12 cellular contexts compared by ENCODE assay signal in the genomic region with DNA sequence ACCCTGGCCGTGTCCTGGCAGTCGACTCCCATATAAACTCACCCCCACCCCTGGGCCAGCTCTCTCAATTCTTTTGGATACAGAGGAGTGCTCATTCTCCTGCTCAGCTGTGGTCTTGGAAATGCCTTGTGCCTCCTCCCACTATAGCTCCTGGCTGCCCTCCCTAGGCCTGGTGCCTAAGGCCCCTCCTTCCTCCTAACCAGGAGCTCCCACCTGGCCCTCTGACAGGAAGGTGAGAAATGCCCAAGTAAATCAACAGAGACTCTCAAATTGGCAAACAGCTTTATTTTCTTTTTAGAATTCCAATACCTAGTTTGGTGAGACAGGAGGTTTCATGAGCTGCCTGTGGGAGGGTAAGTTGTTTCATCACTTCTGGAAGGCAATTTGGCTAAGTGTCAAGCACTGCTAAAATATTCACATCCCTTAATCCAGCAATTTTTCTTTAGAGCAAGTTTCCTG.
DNase-seq lines count a peak whose midpoint lies in the region; TF ChIP-seq lines count a peak whose summit lies in the region.
"Had no signal": no experiment of that assay in that cellular context is flagged by ENCODE, and none has a peak within 500 bp of the region (broad histone marks: within the 10 kb centered on the region; RNA-seq: fewer than 3 reads in every experiment).

No MANE protein-coding gene starts in this region.

- no peak overlapping the region for H2AFZ ChIP-seq in osteoblast (ENCODE audit: low read length)
- H2AFZ ChIP-seq: parathyroid adenoma had no signal

- DNase-seq in kidney epithelial cell (ENCODE audit: low read depth) (peak; percentile 28), stromal cell of bone marrow (ENCODE audit: low read depth) (peak; percentile 21), nucleus accumbens (lab: John Stamatoyannopoulos, UW) (no peak), osteoblast (ENCODE audit: insufficient read length, low spot score, missing footprints) (no peak), dermis blood vessel endothelial cell (no peak)
- DNase-seq: activated CD8-positive, alpha-beta memory T cell treated with anti-CD3 and anti-CD28 coated beads for 24 hours; activated naive CD8-positive, alpha-beta T cell treated with anti-CD3 and anti-CD28 coated beads, Interleukin-2, amount 10 ng/mL, durations not matched to agents 7 days and 5 days; NCI-H1694 treated with DMSO at 0.1 percent for 48 hours; trophoblast cell had no signal

- H3K9me3 ChIP-seq in HEK293 (ENCODE audit: control insufficient read depth, insufficient read depth, low read depth, low read length) (no peaks in the 10 kb centered on the region), osteoblast (ENCODE audit: low read depth, low read length) (no peaks in the 10 kb centered on the region)

- CTCF ChIA-PET in HEK293 (lab: Yijun Ruan, JAX), result no interaction called here

- H3K36me3 ChIP-seq in HEK293 (ENCODE audit: control insufficient read depth in 2 of 2, insufficient read depth in 1 of 2, low read length in 2 of 2), result no peaks in the 10 kb centered on the region
- H3K36me3 ChIP-seq in kidney epithelial cell (ENCODE audit: control insufficient read depth, insufficient read depth, low read length), result no peaks in the 10 kb centered on the region
- no peaks in the 10 kb centered on the region for H3K36me3 ChIP-seq in osteoblast (ENCODE audit: insufficient read depth, low read length)

- POLR2A ChIA-PET in HEK293 (lab: Yijun Ruan, JAX), result no interaction called here

- peak overlapping the region in 1 of 5 experiments; percentile 20 for H3K4me3 Mint-ChIP-seq in brain
- H3K4me3 Mint-ChIP-seq: activated naive CD8-positive, alpha-beta T cell treated with anti-CD3 and anti-CD28 coated beads, Interleukin-2, amount 10 ng/mL, durations not matched to agents 7 days and 5 days had no signal

- H3K27me3 ChIP-seq in kidney epithelial cell (ENCODE audit: control insufficient read depth, insufficient read depth, low read length) (no peaks in the 10 kb centered on the region), osteoblast (ENCODE audit: insufficient read depth, low read length) (no peaks in the 10 kb centered on the region)

- H3K4me2 ChIP-seq in osteoblast (ENCODE audit: insufficient read depth, low read length), result no peak overlapping the region

- peak overlapping the region in 4 of 5 experiments; percentile 50 to 91 (median 82) for H3K27ac Mint-ChIP-seq in brain
- H3K27ac Mint-ChIP-seq: activated naive CD8-positive, alpha-beta T cell treated with anti-CD3 and anti-CD28 coated beads, Interleukin-2, amount 10 ng/mL, durations not matched to agents 7 days and 5 days had no signal

- H3K4me1 Mint-ChIP-seq in brain, result peaks cover 23% of the 10 kb centered on the region

- H3K9me3 Mint-ChIP-seq in brain, result peaks cover 5 to 23% (median 7%) of the 10 kb centered on the region in 5 experiments

- H3K4me3 ChIP-seq in HEK293 (ENCODE audit: low read depth, low read length), result no peak overlapping the region
- no peak overlapping the region for H3K4me3 ChIP-seq in kidney epithelial cell (ENCODE audit: low read depth, low read length)
- no peak overlapping the region for H3K4me3 ChIP-seq in osteoblast (ENCODE audit: insufficient read depth, low read length)

- no peaks in the 10 kb centered on the region for H3K36me3 Mint-ChIP-seq in brain
- H3K36me3 Mint-ChIP-seq: activated naive CD8-positive, alpha-beta T cell treated with anti-CD3 and anti-CD28 coated beads, Interleukin-2, amount 10 ng/mL, durations not matched to agents 7 days and 5 days had no signal

- no peaks in the 10 kb centered on the region for H4K20me1 ChIP-seq in osteoblast (ENCODE audit: insufficient read depth, low read length)

- H3K4me1 ChIP-seq in HEK293 (ENCODE audit: control insufficient read depth, insufficient read depth, low read length), result no peaks in the 10 kb centered on the region
- no peaks in the 10 kb centered on the region for H3K4me1 ChIP-seq in osteoblast (ENCODE audit: insufficient read depth, low read length)
- H3K4me1 ChIP-seq: parathyroid adenoma had no signal

- H3K27ac ChIP-seq in HEK293 (ENCODE audit: extremely low read depth, low read depth, low read length) (no peak overlapping the region), osteoblast (ENCODE audit: low read depth, low read length) (no peak overlapping the region)
- H3K27ac ChIP-seq: parathyroid adenoma had no signal

- peaks cover 6% of the 10 kb centered on the region for H3K27me3 Mint-ChIP-seq in brain

- TF ChIP-seq CTCF in HEK293 (tag by site-specific recombination; IDR thresholded peaks at IDR 0.05), result no peak
- TF ChIP-seq CTCF in brain (conservative IDR thresholded peaks at IDR 0.05), result no peak
- TF ChIP-seq CTCF in kidney epithelial cell (IDR thresholded peaks at IDR 0.05; ENCODE audit: insufficient read depth, low read length, poor library complexity, severe bottlenecking), result no peak
- TF ChIP-seq CTCF in osteoblast (IDR thresholded peaks at IDR 0.05; ENCODE audit: extremely low read depth, low read depth, low read length), result no peak

- no peaks in the 10 kb centered on the region for H3K79me2 ChIP-seq in osteoblast (ENCODE audit: insufficient read depth, low read length)
- H3K79me2 ChIP-seq: parathyroid adenoma had no signal

TF ChIP-seq in HEK293, 187 proteins besides CTCF, POLR2A, EP300 and RAD21:
- 0 out of 2 replicates have a peak, but pooled peaks have one; percentile 23 for TF ChIP-seq ZNF335 (tag by site-specific recombination; conservative IDR thresholded peaks at IDR 0.05)
- TF ChIP-seq, protein P1, sequence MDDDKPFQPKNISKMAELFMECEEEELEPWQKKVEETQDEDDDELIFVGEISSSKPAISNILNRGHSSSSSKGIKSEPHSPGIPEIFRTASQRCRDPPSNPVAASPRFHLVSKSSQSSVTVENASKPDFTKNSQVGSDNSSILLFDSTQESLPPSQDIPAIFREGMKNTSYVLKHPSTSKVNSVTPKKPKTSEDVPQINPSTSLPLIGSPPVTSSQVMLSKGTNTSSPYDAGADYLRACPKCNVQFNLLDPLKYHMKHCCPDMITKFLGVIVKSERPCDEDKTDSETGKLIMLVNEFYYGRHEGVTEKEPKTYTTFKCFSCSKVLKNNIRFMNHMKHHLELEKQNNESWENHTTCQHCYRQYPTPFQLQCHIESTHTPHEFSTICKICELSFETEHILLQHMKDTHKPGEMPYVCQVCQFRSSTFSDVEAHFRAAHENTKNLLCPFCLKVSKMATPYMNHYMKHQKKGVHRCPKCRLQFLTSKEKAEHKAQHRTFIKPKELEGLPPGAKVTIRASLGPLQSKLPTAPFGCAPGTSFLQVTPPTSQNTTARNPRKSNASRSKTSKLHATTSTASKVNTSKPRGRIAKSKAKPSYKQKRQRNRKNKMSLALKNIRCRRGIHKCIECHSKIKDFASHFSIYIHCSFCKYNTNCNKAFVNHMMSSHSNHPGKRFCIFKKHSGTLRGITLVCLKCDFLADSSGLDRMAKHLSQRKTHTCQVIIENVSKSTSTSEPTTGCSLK (tag by site-specific recombination; IDR thresholded peaks at IDR 0.05), result no peak
- TF ChIP-seq, protein P2, sequence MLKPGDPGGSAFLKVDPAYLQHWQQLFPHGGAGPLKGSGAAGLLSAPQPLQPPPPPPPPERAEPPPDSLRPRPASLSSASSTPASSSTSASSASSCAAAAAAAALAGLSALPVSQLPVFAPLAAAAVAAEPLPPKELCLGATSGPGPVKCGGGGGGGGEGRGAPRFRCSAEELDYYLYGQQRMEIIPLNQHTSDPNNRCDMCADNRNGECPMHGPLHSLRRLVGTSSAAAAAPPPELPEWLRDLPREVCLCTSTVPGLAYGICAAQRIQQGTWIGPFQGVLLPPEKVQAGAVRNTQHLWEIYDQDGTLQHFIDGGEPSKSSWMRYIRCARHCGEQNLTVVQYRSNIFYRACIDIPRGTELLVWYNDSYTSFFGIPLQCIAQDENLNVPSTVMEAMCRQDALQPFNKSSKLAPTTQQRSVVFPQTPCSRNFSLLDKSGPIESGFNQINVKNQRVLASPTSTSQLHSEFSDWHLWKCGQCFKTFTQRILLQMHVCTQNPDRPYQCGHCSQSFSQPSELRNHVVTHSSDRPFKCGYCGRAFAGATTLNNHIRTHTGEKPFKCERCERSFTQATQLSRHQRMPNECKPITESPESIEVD (tag by site-specific recombination; IDR thresholded peaks at IDR 0.05), result 0 out of 2 replicates have a peak, but pooled peaks have one; percentile 8

Comparison
In these comparisons a context has a peak if more than half of its experiments do, and no peak if none do; other contexts are left out.
1. DNase-seq: peak in kidney epithelial cell (single experiment) and stromal cell of bone marrow (single experiment); none in nucleus accumbens (0 of 56), osteoblast (single experiment) and dermis blood vessel endothelial cell (single experiment).